Comparison of ENCODE assay signal across 1 cellular context in genomic region chr12:6937481-6938352, GRCh38.
A peak's percentile ranks its signal among the peaks of the same experiment; 100 is the strongest.
TF ChIP-seq lines count a peak whose summit lies in the region.

No MANE protein-coding gene starts in this region.

TF ChIP-seq in HepG2, 621 proteins besides CTCF, POLR2A, EP300 and RAD21 (continued from another document and continues in another):
- TF ChIP-seq ZBTB14 (CRISPR knock-in tag; IDR thresholded peaks at IDR 0.05), result peak; percentile 100
- TF ChIP-seq ZNF644 (CRISPR knock-in tag; IDR thresholded peaks at IDR 0.05; ENCODE audit: low read depth), result no peak
- peak; percentile 83; the same call in 1 of the 2 replicates for TF ChIP-seq ZNF160 (CRISPR knock-in tag; IDR thresholded peaks at IDR 0.05)
- TF ChIP-seq ZNF335 (CRISPR knock-in tag; IDR thresholded peaks at IDR 0.05), result peak; percentile 53
- no peak for TF ChIP-seq ZNF569 (CRISPR knock-in tag; IDR thresholded peaks at IDR 0.05; ENCODE audit: borderline replicate concordance)
- no peak for TF ChIP-seq EHMT2 (IDR thresholded peaks at IDR 0.05; ENCODE audit: borderline replicate concordance, low read depth, low read length)
- no peak for TF ChIP-seq ZNF496 (CRISPR knock-in tag; IDR thresholded peaks at IDR 0.05; ENCODE audit: insufficient replicate concordance)
- TF ChIP-seq ZNF20 (CRISPR knock-in tag; IDR thresholded peaks at IDR 0.05), result no peak
- no peak for TF ChIP-seq BCLAF1 (IDR thresholded peaks at IDR 0.05)
- peak; percentile 73; the same call in 1 of the 2 replicates for TF ChIP-seq TFE3 (CRISPR knock-in tag; IDR thresholded peaks at IDR 0.05)
- peak; percentile 56; the same call in 1 of the 2 replicates for TF ChIP-seq ZNF746 (CRISPR knock-in tag; IDR thresholded peaks at IDR 0.05)
- no peak for TF ChIP-seq ZNF737 (CRISPR knock-in tag; IDR thresholded peaks at IDR 0.05; ENCODE audit: borderline replicate concordance)
- no peak for TF ChIP-seq ZNF234 (CRISPR knock-in tag; conservative IDR thresholded peaks at IDR 0.05)
- TF ChIP-seq CBX2 (IDR thresholded peaks at IDR 0.05; ENCODE audit: low read depth, low read length), result no peak
- 0 out of 2 replicates have a peak, but pooled peaks have one; percentile 72 for TF ChIP-seq CBX2 (CRISPR knock-in tag; IDR thresholded peaks at IDR 0.05; ENCODE audit: low read depth)
- TF ChIP-seq ASH2L (IDR thresholded peaks at IDR 0.05; ENCODE audit: insufficient read length, low read depth, low read length), result peak; percentile 73
- TF ChIP-seq ZSCAN12 (CRISPR knock-in tag; IDR thresholded peaks at IDR 0.05), result peak; percentile 70; the same call in 1 of the 2 replicates
- peak; percentile 31; the same call in 1 of the 2 replicates for TF ChIP-seq TBX3 (IDR thresholded peaks at IDR 0.05; ENCODE audit: borderline replicate concordance)
- TF ChIP-seq MEF2D (CRISPR knock-in tag; IDR thresholded peaks at IDR 0.05), result peak; percentile 43; the same call in 1 of the 2 replicates
- TF ChIP-seq ZNF235 (CRISPR knock-in tag; IDR thresholded peaks at IDR 0.05; ENCODE audit: borderline replicate concordance), result peak; percentile 74; the same call in 1 of the 2 replicates
- TF ChIP-seq CREM (IDR thresholded peaks at IDR 0.05), result peak; percentile 94
- no peak for TF ChIP-seq CREM (CRISPR knock-in tag; IDR thresholded peaks at IDR 0.05)
- no peak; the same call in 1 of the 2 replicates for TF ChIP-seq NCOA5 (CRISPR knock-in tag; IDR thresholded peaks at IDR 0.05)
- TF ChIP-seq ZFP90 (CRISPR knock-in tag; IDR thresholded peaks at IDR 0.05; ENCODE audit: borderline replicate concordance), result peak; percentile 54; the same call in 1 of the 2 replicates
- TF ChIP-seq, protein P1, sequence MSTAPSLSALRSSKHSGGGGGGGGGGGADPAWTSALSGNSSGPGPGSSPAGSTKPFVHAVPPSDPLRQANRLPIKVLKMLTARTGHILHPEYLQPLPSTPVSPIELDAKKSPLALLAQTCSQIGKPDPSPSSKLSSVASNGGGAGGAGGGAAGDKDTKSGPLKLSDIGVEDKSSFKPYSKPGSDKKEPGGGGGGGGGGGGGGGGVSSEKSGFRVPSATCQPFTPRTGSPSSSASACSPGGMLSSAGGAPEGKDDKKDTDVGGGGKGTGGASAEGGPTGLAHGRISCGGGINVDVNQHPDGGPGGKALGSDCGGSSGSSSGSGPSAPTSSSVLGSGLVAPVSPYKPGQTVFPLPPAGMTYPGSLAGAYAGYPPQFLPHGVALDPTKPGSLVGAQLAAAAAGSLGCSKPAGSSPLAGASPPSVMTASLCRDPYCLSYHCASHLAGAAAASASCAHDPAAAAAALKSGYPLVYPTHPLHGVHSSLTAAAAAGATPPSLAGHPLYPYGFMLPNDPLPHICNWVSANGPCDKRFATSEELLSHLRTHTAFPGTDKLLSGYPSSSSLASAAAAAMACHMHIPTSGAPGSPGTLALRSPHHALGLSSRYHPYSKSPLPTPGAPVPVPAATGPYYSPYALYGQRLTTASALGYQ (CRISPR knock-in tag; IDR thresholded peaks at IDR 0.05), result no peak
- TF ChIP-seq ZNF550 (CRISPR knock-in tag; IDR thresholded peaks at IDR 0.05; ENCODE audit: borderline replicate concordance), result no peak
- TF ChIP-seq, protein P2, sequence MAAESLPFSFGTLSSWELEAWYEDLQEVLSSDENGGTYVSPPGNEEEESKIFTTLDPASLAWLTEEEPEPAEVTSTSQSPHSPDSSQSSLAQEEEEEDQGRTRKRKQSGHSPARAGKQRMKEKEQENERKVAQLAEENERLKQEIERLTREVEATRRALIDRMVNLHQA (CRISPR knock-in tag; IDR thresholded peaks at IDR 0.05), result peak; percentile 86; the same call in 1 of the 2 replicates
- TF ChIP-seq CCAR2 (optimal IDR thresholded peaks at IDR 0.05; ENCODE audit: low read depth, low read length), result no peak
- TF ChIP-seq THAP11 (CRISPR knock-in tag; IDR thresholded peaks at IDR 0.05), result peak; percentile 95
- TF ChIP-seq SRSF4 (IDR thresholded peaks at IDR 0.05; ENCODE audit: low read depth, low read length, poor library complexity, severe bottlenecking), result no peak
- 0 out of 2 replicates have a peak, but pooled peaks have one; percentile 77 for TF ChIP-seq FIP1L1 (IDR thresholded peaks at IDR 0.05; ENCODE audit: borderline replicate concordance, insufficient read depth, low read depth, low read length)
- peak; percentile 96 for TF ChIP-seq GABPB1 (CRISPR knock-in tag; IDR thresholded peaks at IDR 0.05)
- peak; percentile 91 for TF ChIP-seq KDM3A (CRISPR knock-in tag; IDR thresholded peaks at IDR 0.05; ENCODE audit: low read depth)
- TF ChIP-seq KAT2B (IDR thresholded peaks at IDR 0.05; ENCODE audit: borderline replicate concordance, low read depth, low read length), result no peak
- TF ChIP-seq GPN1 (CRISPR knock-in tag; IDR thresholded peaks at IDR 0.05; ENCODE audit: borderline replicate concordance), result no peak
- TF ChIP-seq CEBPZ (IDR thresholded peaks at IDR 0.05; ENCODE audit: low read length), result no peak
- peak; percentile 93 for TF ChIP-seq ZBTB38 (CRISPR knock-in tag; IDR thresholded peaks at IDR 0.05)
- TF ChIP-seq NCOA2 (CRISPR knock-in tag; IDR thresholded peaks at IDR 0.05), result no peak
- no peak for TF ChIP-seq FOXP1 (IDR thresholded peaks at IDR 0.05)
- no peak for TF ChIP-seq FOXP1 (CRISPR knock-in tag; IDR thresholded peaks at IDR 0.05)
- TF ChIP-seq SAP130 (CRISPR knock-in tag; IDR thresholded peaks at IDR 0.05; ENCODE audit: low read depth), result peak; percentile 94
- no peak for TF ChIP-seq MTA3 (CRISPR knock-in tag; IDR thresholded peaks at IDR 0.05)
- TF ChIP-seq REL (CRISPR knock-in tag; conservative IDR thresholded peaks at IDR 0.05), result peak; percentile 79; the same call in 1 of the 2 replicates
- TF ChIP-seq, protein P3, sequence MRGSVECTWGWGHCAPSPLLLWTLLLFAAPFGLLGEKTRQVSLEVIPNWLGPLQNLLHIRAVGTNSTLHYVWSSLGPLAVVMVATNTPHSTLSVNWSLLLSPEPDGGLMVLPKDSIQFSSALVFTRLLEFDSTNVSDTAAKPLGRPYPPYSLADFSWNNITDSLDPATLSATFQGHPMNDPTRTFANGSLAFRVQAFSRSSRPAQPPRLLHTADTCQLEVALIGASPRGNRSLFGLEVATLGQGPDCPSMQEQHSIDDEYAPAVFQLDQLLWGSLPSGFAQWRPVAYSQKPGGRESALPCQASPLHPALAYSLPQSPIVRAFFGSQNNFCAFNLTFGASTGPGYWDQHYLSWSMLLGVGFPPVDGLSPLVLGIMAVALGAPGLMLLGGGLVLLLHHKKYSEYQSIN (CRISPR knock-in tag; IDR thresholded peaks at IDR 0.05; ENCODE audit: borderline replicate concordance), result no peak
- TF ChIP-seq, protein P4, sequence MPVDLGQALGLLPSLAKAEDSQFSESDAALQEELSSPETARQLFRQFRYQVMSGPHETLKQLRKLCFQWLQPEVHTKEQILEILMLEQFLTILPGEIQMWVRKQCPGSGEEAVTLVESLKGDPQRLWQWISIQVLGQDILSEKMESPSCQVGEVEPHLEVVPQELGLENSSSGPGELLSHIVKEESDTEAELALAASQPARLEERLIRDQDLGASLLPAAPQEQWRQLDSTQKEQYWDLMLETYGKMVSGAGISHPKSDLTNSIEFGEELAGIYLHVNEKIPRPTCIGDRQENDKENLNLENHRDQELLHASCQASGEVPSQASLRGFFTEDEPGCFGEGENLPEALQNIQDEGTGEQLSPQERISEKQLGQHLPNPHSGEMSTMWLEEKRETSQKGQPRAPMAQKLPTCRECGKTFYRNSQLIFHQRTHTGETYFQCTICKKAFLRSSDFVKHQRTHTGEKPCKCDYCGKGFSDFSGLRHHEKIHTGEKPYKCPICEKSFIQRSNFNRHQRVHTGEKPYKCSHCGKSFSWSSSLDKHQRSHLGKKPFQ (CRISPR knock-in tag; IDR thresholded peaks at IDR 0.05; ENCODE audit: insufficient replicate concordance), result peak; percentile 37
- TF ChIP-seq MAZ (IDR thresholded peaks at IDR 0.05; ENCODE audit: borderline replicate concordance, low read depth, low read length), result no peak
- TF ChIP-seq MAZ (CRISPR knock-in tag; IDR thresholded peaks at IDR 0.05; ENCODE audit: low read depth), result peak; percentile 90
- TF ChIP-seq JUN (CRISPR knock-in tag; IDR thresholded peaks at IDR 0.05), result no peak
- peak; percentile 91; the same call in 1 of the 2 replicates for TF ChIP-seq NFKB2 (CRISPR knock-in tag; IDR thresholded peaks at IDR 0.05; ENCODE audit: borderline replicate concordance)
- TF ChIP-seq ZNF326 (CRISPR knock-in tag; IDR thresholded peaks at IDR 0.05; ENCODE audit: borderline replicate concordance), result peak; percentile 89
- no peak for TF ChIP-seq ZNF138 (CRISPR knock-in tag; IDR thresholded peaks at IDR 0.05; ENCODE audit: low read depth)
- TF ChIP-seq RFXAP (CRISPR knock-in tag; IDR thresholded peaks at IDR 0.05; ENCODE audit: borderline replicate concordance), result peak; percentile 83; the same call in 1 of the 2 replicates
- TF ChIP-seq TSC22D2 (CRISPR knock-in tag; IDR thresholded peaks at IDR 0.05; ENCODE audit: borderline replicate concordance), result peak; percentile 39; the same call in 1 of the 2 replicates
- peak; percentile 98 for TF ChIP-seq GMEB1 (CRISPR knock-in tag; IDR thresholded peaks at IDR 0.05; ENCODE audit: borderline replicate concordance)
